Comparison of ENCODE assay signal across 8 cellular contexts in the genomic region with DNA sequence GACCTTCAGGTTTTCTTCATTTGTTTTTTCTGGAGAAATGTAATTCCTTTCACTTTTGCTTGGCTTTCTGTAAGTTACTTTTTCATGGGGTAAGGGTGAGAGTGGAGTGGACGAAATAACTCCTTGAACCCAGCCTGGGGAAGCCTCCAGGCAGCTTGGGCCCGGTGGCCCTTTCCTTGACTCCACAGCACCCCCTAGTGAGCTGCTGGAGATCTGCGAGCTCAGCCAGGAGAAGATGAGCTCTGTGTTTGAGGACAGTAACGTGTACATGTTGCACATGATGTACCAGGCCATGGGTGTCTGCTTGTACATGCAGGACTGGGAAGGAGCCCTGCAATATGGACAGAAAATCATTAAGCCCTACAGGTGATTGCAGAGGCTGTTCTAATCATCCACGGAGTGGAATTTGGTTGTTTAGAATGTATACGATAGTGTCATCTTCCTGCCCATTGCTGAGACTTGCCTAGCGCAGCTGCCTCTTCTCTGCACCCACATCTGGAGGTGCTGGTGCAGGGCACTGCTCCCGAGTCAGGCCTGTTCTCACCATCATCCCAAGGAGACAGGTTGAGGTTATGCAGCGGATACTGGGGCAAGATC. TPM values are rescaled to one million over a fixed set of nuclear protein-coding genes. Genes with fewer than 3 reads are reported as not detected.
DNase-seq lines count a peak whose midpoint lies in the region; ATAC-seq and TF ChIP-seq lines count a peak whose summit lies in the region.

No MANE protein-coding gene starts in this region.

- H3K4me3 ChIP-seq in heart left ventricle (no peak overlapping the region), spleen (no peak overlapping the region)

- H3K27me3 Mint-ChIP-seq in activated T-helper 2 cell treated with anti-CD3 and anti-CD28 coated beads, Interferon-gamma antibody, Interleukin-2, Interleukin-4, amounts not matched to agents 10 μg/mL and 5 μg/mL and 100 μg/mL, durations not matched to agents 14 hours and 24 hours and 36 hours (ENCODE audit: low read depth) = no peaks in the 10 kb centered on the region

- no peak for TF ChIP-seq POLR2A in heart left ventricle (IDR thresholded peaks at IDR 0.05)
- no peak for TF ChIP-seq POLR2A in spleen (IDR thresholded peaks at IDR 0.05)

- peaks cover 28% of the 10 kb centered on the region for H3K4me1 Mint-ChIP-seq in activated T-helper 2 cell treated with anti-CD3 and anti-CD28 coated beads, Interferon-gamma antibody, Interleukin-2, Interleukin-4, amounts not matched to agents 10 μg/mL and 5 μg/mL and 100 μg/mL, durations not matched to agents 14 hours and 24 hours and 36 hours (ENCODE audit: low read depth)

- DNase-seq in NCI-H2227 (lab: John Stamatoyannopoulos, UW; ENCODE audit: unreplicated experiment) (peak; percentile 53), NCI-H2227 treated with DMSO at 0.1 percent for 48 hours (lab: John Stamatoyannopoulos, UW) (no peak), OCI-M1 (lab: John Stamatoyannopoulos, UW) (peak; percentile 77), heart left ventricle (peak in 2 of 5 donors; percentile 36 to 67), spleen (no peak)
- DNase-seq in activated T-helper 2 cell treated with anti-CD3 and anti-CD28 coated beads, Interferon-gamma antibody, Interleukin-2, Interleukin-4, amounts not matched to agents 10 μg/mL and 5 μg/mL and 100 μg/mL, durations not matched to agents 14 hours and 24 hours and 36 hours (ENCODE audit: low spot score) = peak; percentile 37

- peaks cover 36% of the 10 kb centered on the region for H3K36me3 Mint-ChIP-seq in activated T-helper 2 cell treated with anti-CD3 and anti-CD28 coated beads, Interferon-gamma antibody, Interleukin-2, Interleukin-4, amounts not matched to agents 10 μg/mL and 5 μg/mL and 100 μg/mL, durations not matched to agents 14 hours and 24 hours and 36 hours (ENCODE audit: low read depth)

- no peaks in the 10 kb centered on the region for H3K27me3 ChIP-seq in heart left ventricle
- H3K27me3 ChIP-seq in spleen (replicated peaks in 1 of 7) = no peaks in the 10 kb centered on the region

- H3K4me3 Mint-ChIP-seq in activated T-helper 2 cell treated with anti-CD3 and anti-CD28 coated beads, Interferon-gamma antibody, Interleukin-2, Interleukin-4, amounts not matched to agents 10 μg/mL and 5 μg/mL and 100 μg/mL, durations not matched to agents 14 hours and 24 hours and 36 hours (ENCODE audit: low read depth) = no peak overlapping the region

- no peak overlapping the region for H3K27ac Mint-ChIP-seq in activated T-helper 2 cell treated with anti-CD3 and anti-CD28 coated beads, Interferon-gamma antibody, Interleukin-2, Interleukin-4, amounts not matched to agents 10 μg/mL and 5 μg/mL and 100 μg/mL, durations not matched to agents 14 hours and 24 hours and 36 hours

- H3K9me3 ChIP-seq in heart left ventricle = no peaks in the 10 kb centered on the region
- no peaks in the 10 kb centered on the region for H3K9me3 ChIP-seq in spleen

- ATAC-seq in HG02678 (IDR thresholded peaks at IDR 0.05; ENCODE audit: unreplicated experiment) = peak; percentile 47
- no peak for ATAC-seq in heart left ventricle
- ATAC-seq in GM18873 (IDR thresholded peaks at IDR 0.05; ENCODE audit: low FRiP score, unreplicated experiment) = no peak

- intact Hi-C loops in activated T-helper 2 cell treated with anti-CD3 and anti-CD28 coated beads, Interferon-gamma antibody, Interleukin-2, Interleukin-4, amounts not matched to agents 10 μg/mL and 5 μg/mL and 100 μg/mL, durations not matched to agents 14 hours and 24 hours and 36 hours (cut with micrococcal nuclease) = loop anchor here (5.0 kb wide), 2 partner anchors 105 to 270 kb away; a partner anchor contains a TSS
- intact Hi-C loops in heart left ventricle (cut with DNase I) (loop anchor here (1.0 to 10.0 kb wide), 10 partner anchors 53 to 1193 kb away; a partner anchor contains a TSS), spleen (cut with DNase I; ENCODE audit: low total_unique reads) (loop anchor here (5.0 kb wide), 1 partner anchor 255 kb away; no protein-coding TSS in a partner anchor)

- H3K4me1 ChIP-seq in heart left ventricle = peaks cover 0 to 43% (median 14%) of the 10 kb centered on the region in 12 donors
- H3K4me1 ChIP-seq in spleen = peaks cover 0 to 57% (median 20%) of the 10 kb centered on the region in 6 donors

- peaks cover 0 to 82% (median 42%) of the 10 kb centered on the region in 9 donors for H3K36me3 ChIP-seq in heart left ventricle
- peaks cover 0 to 67% (median 17%) of the 10 kb centered on the region in 6 donors for H3K36me3 ChIP-seq in spleen

- H3K27ac ChIP-seq in heart left ventricle (peak overlapping the region in 8 of 12 donors; percentile 1 to 81 (median 64)), spleen (peak overlapping the region in 7 of 8 donors; percentile 9 to 82 (median 64))

- 70 to 82% (median 76%) methylated on average over 8 to 9 of the region's 9 CpGs for WGBS in heart left ventricle, 4 donors
- WGBS in spleen, 5 donors = 64 to 79% (median 74%) methylated on average over 9 of the region's 9 CpGs

- peak; percentile 58 to 85 (median 68) for TF ChIP-seq CTCF in heart left ventricle (IDR thresholded peaks at IDR 0.05)
- peak in 9 of 11 experiments; percentile 35 to 82 (median 69) for TF ChIP-seq CTCF in spleen (IDR thresholded peaks at IDR 0.05 in 8 of 11, conservative IDR thresholded peaks at IDR 0.05 in 3 of 11)

- H3K9me3 Mint-ChIP-seq in activated T-helper 2 cell treated with anti-CD3 and anti-CD28 coated beads, Interferon-gamma antibody, Interleukin-2, Interleukin-4, amounts not matched to agents 10 μg/mL and 5 μg/mL and 100 μg/mL, durations not matched to agents 14 hours and 24 hours and 36 hours = no peaks in the 10 kb centered on the region

RNA-seq across cellular contexts. Expression of a gene that starts 51.0 kb away (rescaled TPM):
- 33.6 and 34.5 TPM in 2 replicates for total RNA-seq in activated T-helper 2 cell treated with anti-CD3 and anti-CD28 coated beads, Interferon-gamma antibody, Interleukin-2, Interleukin-4, amounts not matched to agents 10 μg/mL and 5 μg/mL and 100 μg/mL, durations not matched to agents 14 hours and 24 hours and 36 hours
- 100 to 1,000 TPM; 204 to 406 (median 342) TPM for total RNA-seq in heart left ventricle
- 100 to 1,000 TPM; 157 to 194 TPM for polyA plus RNA-seq in heart left ventricle
- total RNA-seq in spleen = 10 to 100 TPM; 24.4 to 39.7 (median 34.0) TPM
- 10 to 100 TPM; 23.5 to 33.6 (median 23.7) TPM for polyA plus RNA-seq in spleen

Comparison
In these comparisons a context has a peak if more than half of its experiments do, and no peak if none do; other contexts are left out.
1. DNase-seq: peak in NCI-H2227 (single experiment), OCI-M1 (single experiment) and activated T-helper 2 cell treated with anti-CD3 and anti-CD28 coated beads, Interferon-gamma antibody, Interleukin-2, Interleukin-4, amounts not matched to agents 10 μg/mL and 5 μg/mL and 100 μg/mL, durations not matched to agents 14 hours and 24 hours and 36 hours (single experiment); none in NCI-H2227 treated with DMSO at 0.1 percent for 48 hours (single experiment) and spleen (single experiment).